8 cellular contexts compared by ENCODE assay signal in the genomic region with DNA sequence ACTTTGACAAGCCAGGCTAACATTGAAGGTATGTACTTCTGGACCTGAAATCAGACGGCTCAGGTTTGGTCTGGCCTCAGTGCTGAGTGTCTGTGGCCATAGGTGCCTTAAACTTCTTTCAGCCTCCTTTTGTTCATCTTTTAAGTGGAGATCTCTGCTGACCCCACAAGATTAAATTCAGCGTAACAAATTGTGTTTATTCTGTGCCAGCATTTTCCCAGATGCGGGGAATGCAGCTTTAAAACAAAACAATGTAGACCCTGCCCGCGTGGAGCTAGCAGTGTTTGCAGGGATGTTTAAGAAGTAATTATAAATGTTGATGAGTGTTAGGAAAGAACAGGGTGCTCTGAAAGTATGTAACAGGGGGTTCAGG. TPM values are rescaled to one million over a fixed set of nuclear protein-coding genes. Genes with fewer than 3 reads are reported as not detected.
A peak's percentile ranks its signal among the peaks of the same experiment; 100 is the strongest.
DNase-seq lines count a peak whose midpoint lies in the region; ATAC-seq and TF ChIP-seq lines count a peak whose summit lies in the region.

No MANE protein-coding gene starts in this region.

- peaks cover 21 to 51% of the 10 kb centered on the region in 2 donors for H3K36me3 Mint-ChIP-seq in CD4-positive, alpha-beta memory T cell
- peaks cover 13% of the 10 kb centered on the region for H3K36me3 Mint-ChIP-seq in endothelial cell (ENCODE audit: low read depth, unreplicated experiment)

- DNase-seq in CD4-positive, alpha-beta memory T cell: no peak
- DNase-seq in OCI-LY7 (ENCODE audit: low spot score) (peak; percentile 28), endothelial cell (ENCODE audit: low spot score) (no peak), osteoblast (ENCODE audit: insufficient read length, low spot score, missing footprints) (no peak), HuH-7.5 (ENCODE audit: low spot score) (no peak), GF-D8 (lab: John Stamatoyannopoulos, UW) (no peak), pons (ENCODE audit: low spot score) (no peak)

- no peaks in the 10 kb centered on the region for H3K9me3 ChIP-seq in CD4-positive, alpha-beta memory T cell (ENCODE audit: control insufficient read depth in 1 of 2, low read length in 2 of 2)
- no peaks in the 10 kb centered on the region for H3K9me3 ChIP-seq in OCI-LY7 (ENCODE audit: low read length)
- no peaks in the 10 kb centered on the region for H3K9me3 ChIP-seq in osteoblast (ENCODE audit: low read depth, low read length)

- peaks cover 48 to 94% (median 61%) of the 10 kb centered on the region in 4 donors for H3K4me1 Mint-ChIP-seq in CD4-positive, alpha-beta memory T cell
- peaks cover 50% of the 10 kb centered on the region for H3K4me1 Mint-ChIP-seq in endothelial cell (ENCODE audit: unreplicated experiment)

- H3K27me3 Mint-ChIP-seq in CD4-positive, alpha-beta memory T cell: no peaks in the 10 kb centered on the region
- peaks cover 17% of the 10 kb centered on the region for H3K27me3 Mint-ChIP-seq in endothelial cell (ENCODE audit: unreplicated experiment)

- H3K4me2 ChIP-seq in OCI-LY7 (ENCODE audit: low read length) (peak overlapping the region; percentile 99), osteoblast (ENCODE audit: insufficient read depth, low read length) (peak overlapping the region; percentile 99)

- BruUV-seq in OCI-LY7 (replicated peaks; lab: Mats Ljungman, UMichigan): no TSS peak

- H3K4me3 ChIP-seq in CD4-positive, alpha-beta memory T cell (ENCODE audit: low read length in 2 of 2): peak overlapping the region; percentile 78 to 92
- H3K4me3 ChIP-seq in OCI-LY7 (ENCODE audit: low read depth, low read length, poor library complexity, severe bottlenecking): peak overlapping the region; percentile 96
- peak overlapping the region; percentile 90 for H3K4me3 ChIP-seq in osteoblast (ENCODE audit: insufficient read depth, low read length)

- H2AFZ ChIP-seq in OCI-LY7 (ENCODE audit: low read length) (no peak overlapping the region), osteoblast (ENCODE audit: low read length) (no peak overlapping the region)

- POLR2A ChIA-PET in CD4-positive, alpha-beta memory T cell (lab: Charles Lee; ENCODE audit: partially characterized antibody): interaction anchor here (0.8 to 6.2 kb wide), 10 partner anchors 9 to 350 kb away, joined by 3 to 115 read pairs (median 10); partner anchors contain the start of genes HPCAL4 and PPT1
- POLR2A ChIA-PET in OCI-LY7 (lab: Charles Lee): interaction anchor here (0.7 kb wide), 1 partner anchor 21 kb away, joined by 3 read pairs; no protein-coding TSS in a partner anchor

- peak overlapping the region; percentile 86 for H3K27ac ChIP-seq in CD4-positive, alpha-beta memory T cell (ENCODE audit: low read depth, low read length)
- H3K27ac ChIP-seq in OCI-LY7 (ENCODE audit: low read depth, low read length, poor library complexity, severe bottlenecking): peak overlapping the region; percentile 69
- peak overlapping the region; percentile 95 for H3K27ac ChIP-seq in osteoblast (ENCODE audit: low read depth, low read length)

- H3K9me3 Mint-ChIP-seq in CD4-positive, alpha-beta memory T cell: no peaks in the 10 kb centered on the region
- H3K9me3 Mint-ChIP-seq in endothelial cell (ENCODE audit: unreplicated experiment): no peaks in the 10 kb centered on the region

- intact Hi-C loops in CD4-positive, alpha-beta memory T cell (cut with micrococcal nuclease): loop anchor here (2.0 to 5.0 kb wide), 2 partner anchors 343 to 464 kb away; partner anchors contain the start of gene PABPC4
- intact Hi-C loops in OCI-LY7 (cut with micrococcal nuclease; ENCODE audit: unreplicated experiment): no loop called here

- H3K9me2 ChIP-seq in OCI-LY7 (ENCODE audit: insufficient read depth, low read length): no peaks in the 10 kb centered on the region

- H3K79me2 ChIP-seq in OCI-LY7 (ENCODE audit: insufficient read depth, low read depth, low read length) (peaks cover 58% of the 10 kb centered on the region), osteoblast (ENCODE audit: insufficient read depth, low read length) (peaks cover 58% of the 10 kb centered on the region)

- TF ChIP-seq CTCF in OCI-LY7 (conservative IDR thresholded peaks at IDR 0.05; ENCODE audit: low read length) (no peak), endothelial cell (IDR thresholded peaks at IDR 0.05; ENCODE audit: unreplicated experiment) (no peak), osteoblast (IDR thresholded peaks at IDR 0.05; ENCODE audit: extremely low read depth, low read depth, low read length) (no peak)

- no peak for ATAC-seq in HG02970 (IDR thresholded peaks at IDR 0.05; ENCODE audit: low FRiP score, unreplicated experiment)

- CTCF ChIA-PET in CD4-positive, alpha-beta memory T cell (lab: Charles Lee; ENCODE audit: partially characterized antibody): interaction anchor here (1.3 to 1.7 kb wide), 2 partner anchors 9 to 38 kb away, joined by 3 to 7 read pairs; no protein-coding TSS in a partner anchor
- CTCF ChIA-PET in OCI-LY7 (lab: Charles Lee; ENCODE audit: unreplicated experiment): no interaction called here

- no peaks in the 10 kb centered on the region for H3K27me3 ChIP-seq in CD4-positive, alpha-beta memory T cell (ENCODE audit: insufficient read depth, low read length)
- H3K27me3 ChIP-seq in osteoblast (ENCODE audit: insufficient read depth, low read length): no peaks in the 10 kb centered on the region

- peaks cover 21% of the 10 kb centered on the region; the same call in 1 of the 2 replicates for H4K20me1 ChIP-seq in OCI-LY7 (ENCODE audit: insufficient read depth, low read length)
- H4K20me1 ChIP-seq in osteoblast (ENCODE audit: insufficient read depth, low read length): peaks cover 42% of the 10 kb centered on the region

- peaks cover 79% of the 10 kb centered on the region for H3K4me1 ChIP-seq in CD4-positive, alpha-beta memory T cell (ENCODE audit: insufficient read depth, low read length)
- H3K4me1 ChIP-seq in OCI-LY7 (ENCODE audit: insufficient read depth, low read length, poor library complexity, severe bottlenecking) (peaks cover 49% of the 10 kb centered on the region), osteoblast (ENCODE audit: insufficient read depth, low read length) (peaks cover 42% of the 10 kb centered on the region)

- H3K4me3 Mint-ChIP-seq in CD4-positive, alpha-beta memory T cell: peak overlapping the region; percentile 90 to 98 (median 96)
- peak overlapping the region; percentile 99 for H3K4me3 Mint-ChIP-seq in endothelial cell (ENCODE audit: unreplicated experiment)

- H3K36me3 ChIP-seq in CD4-positive, alpha-beta memory T cell (ENCODE audit: insufficient read depth, low read length): no peaks in the 10 kb centered on the region
- peaks cover 45% of the 10 kb centered on the region for H3K36me3 ChIP-seq in OCI-LY7 (ENCODE audit: insufficient read depth, low read length)
- peaks cover 14% of the 10 kb centered on the region for H3K36me3 ChIP-seq in osteoblast (ENCODE audit: insufficient read depth, low read length)

- H3K27ac Mint-ChIP-seq in CD4-positive, alpha-beta memory T cell: peak overlapping the region; percentile 92 to 99 (median 97)
- H3K27ac Mint-ChIP-seq in endothelial cell (ENCODE audit: unreplicated experiment): peak overlapping the region; percentile 98

RNA-seq across cellular contexts. Expression of gene CAP1, which starts 0.9 kb away (rescaled TPM):
- 100 to 1,000 TPM; 285 to 305 TPM for total RNA-seq in CD4-positive, alpha-beta memory T cell
- polyA plus RNA-seq in CD4-positive, alpha-beta memory T cell: 100 to 1,000 TPM; 629 to 725 TPM
- total RNA-seq in OCI-LY7 (2014; rRNA removed; shearing (Covaris generic)): 184 and 193 TPM in 2 replicates
- 276 and 296 TPM in 2 replicates for total RNA-seq in OCI-LY7 (2022)
- 378 TPM for total RNA-seq in endothelial cell (ENCODE audit: unreplicated experiment)
- total RNA-seq in osteoblast: 384 and 390 TPM in 2 replicates

RNA-seq across cellular contexts. Expression of gene PPT1, which starts 55.6 kb away (rescaled TPM):
- 10 to 100 TPM; 56.7 to 64.8 TPM for total RNA-seq in CD4-positive, alpha-beta memory T cell
- polyA plus RNA-seq in CD4-positive, alpha-beta memory T cell: 100 to 1,000 TPM; 175 to 292 TPM
- 49.7 and 55.9 TPM in 2 replicates for total RNA-seq in OCI-LY7 (2014; rRNA removed; shearing (Covaris generic))
- 66.5 and 75.4 TPM in 2 replicates for total RNA-seq in OCI-LY7 (2022)
- total RNA-seq in endothelial cell (ENCODE audit: unreplicated experiment): 52.7 TPM
- 40.9 and 43.3 TPM in 2 replicates for total RNA-seq in osteoblast
